33 cellular contexts compared by ENCODE assay signal in genomic region chr16:58225965-58226602, GRCh38.
"Had no signal": no experiment of that assay in that cellular context is flagged by ENCODE, and none has a peak within 500 bp of the region (broad histone marks: within the 10 kb centered on the region; RNA-seq: fewer than 3 reads in every experiment).

No MANE protein-coding gene starts in this region.

- H3K27me3 ChIP-seq: brain microvascular endothelial cell had no signal

- FAIRE-seq: RCC 7860 had no signal

- H3K36me3 ChIP-seq: brain microvascular endothelial cell, MG63 had no signal

- DNase-seq: activated CD4-positive, alpha-beta memory T cell treated with anti-CD3 and anti-CD28 coated beads, Interleukin-2, amount 10 ng/mL, durations not matched to agents 7 days and 5 days; activated CD4-positive, alpha-beta T cell treated with anti-CD3 and anti-CD28 coated beads for 1 hour; activated CD4-positive, alpha-beta T cell treated with anti-CD3 and anti-CD28 coated beads for 48 hours; activated CD4-positive, CD25-positive, alpha-beta regulatory T cell; activated effector memory CD4-positive, alpha-beta T cell treated with anti-CD3 and anti-CD28 coated beads, Interleukin-2, amount 50 U/mL, for 16 hours; activated naive CD4-positive, alpha-beta T cell; activated naive CD4-positive, alpha-beta T cell treated with anti-CD3 and anti-CD28 coated beads, Interleukin-2, amount 50 U/mL, for 16 hours; activated naive CD8-positive, alpha-beta T cell treated with anti-CD3 and anti-CD28 coated beads for 36 hours; activated T-cell treated with anti-CD3 and anti-CD28 coated beads, Interleukin-2, amount 50 U/mL, for 1 hour; activated T-cell treated with anti-CD3 and anti-CD28 coated beads, Interleukin-2, amount 50 U/mL, for 72 hours; amniotic stem cell; aorta; brain microvascular endothelial cell; central memory CD4-positive, alpha-beta T cell; Kasumi-1; MG63; NCI-H1092; NCI-H1436 treated with DMSO at 0.1 percent for 48 hours; NCI-H1694 treated with DMSO at 0.1 percent for 48 hours; NCI-H2029; NCI-H345; NCI-H524 treated with DMSO at 0.1 percent for 48 hours; NK-92 treated with Interleukin-12 subunit alpha and Interleukin-12 subunit beta, amount 100 ng/mL, for 24 hours; PC-9; SIG-M5; T-helper 1 cell; T-helper 2 cell; T-helper 9 cell had no signal

- H3K27ac ChIP-seq: brain microvascular endothelial cell, PC-9, RWPE1, VCaP had no signal

- ATAC-seq: activated T-cell treated with anti-CD3 and anti-CD28 coated beads, Interleukin-2, amount 50 U/mL, for 72 hours; activated T-helper 17 cell treated with anti-CD3 and anti-CD28 coated beads, Interleukin-2, amount 50 U/mL, for 72 hours; Right ventricle myocardium inferior had no signal

- H3K4me2 ChIP-seq: PC-9 had no signal

- H3K4me3 ChIP-seq: MG63, PC-9 had no signal

- H3K9me3 ChIP-seq: MG63 had no signal

- H2AFZ ChIP-seq: PC-9 had no signal
